17 cellular contexts compared by ENCODE assay signal in the genomic region with DNA sequence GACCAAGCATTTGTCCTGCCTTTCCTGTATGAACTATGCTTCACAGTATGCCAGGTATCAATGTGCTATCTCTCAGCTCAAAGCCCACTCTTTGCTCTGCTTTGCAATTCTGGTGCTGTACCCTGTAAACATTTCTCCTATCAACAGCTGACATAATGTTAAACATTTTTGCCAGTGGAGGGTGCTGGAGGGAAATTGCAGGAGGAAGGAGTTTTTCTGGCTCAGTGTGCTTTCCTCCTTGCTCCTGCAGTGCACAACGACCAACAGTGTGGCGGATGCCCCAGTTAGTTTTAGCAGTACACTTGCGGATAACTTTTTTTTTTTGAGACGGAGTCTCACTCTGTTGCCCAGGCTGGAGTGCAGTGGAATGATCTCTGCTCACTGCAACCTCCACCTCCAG.
DNase-seq lines count a peak whose midpoint lies in the region; ATAC-seq, FAIRE-seq and TF ChIP-seq lines count a peak whose summit lies in the region.
"Had no signal": no experiment of that assay in that cellular context is flagged by ENCODE, and none has a peak within 500 bp of the region (broad histone marks: within the 10 kb centered on the region; RNA-seq: fewer than 3 reads in every experiment).

No MANE protein-coding gene starts in this region.

- H3K9me3 ChIP-seq in HEK293 (ENCODE audit: control insufficient read depth, insufficient read depth, low read depth, low read length): no peaks in the 10 kb centered on the region
- no peaks in the 10 kb centered on the region for H3K9me3 ChIP-seq in keratinocyte (ENCODE audit: control insufficient read depth, low read depth, low read length)
- H3K9me3 ChIP-seq: lower lobe of right lung had no signal

- H3K9ac ChIP-seq in keratinocyte (ENCODE audit: control insufficient read depth, extremely low read depth, insufficient read depth, low read length): no peak overlapping the region

- H3K27ac ChIP-seq in HEK293 (ENCODE audit: extremely low read depth, low read depth, low read length): no peak overlapping the region
- no peak overlapping the region for H3K27ac ChIP-seq in keratinocyte (ENCODE audit: control insufficient read depth, insufficient read depth, low read length)
- H3K27ac ChIP-seq: lower lobe of right lung had no signal

- H3K4me2 ChIP-seq in keratinocyte (ENCODE audit: control insufficient read depth, extremely low read depth, insufficient read depth, low read depth, low read length): no peak overlapping the region

- in situ Hi-C loops in astrocyte of the spinal cord (cut with HindIII; ENCODE audit: low sequenced_read_pairs): no loop called here

- H3K36me3 ChIP-seq in HEK293 (ENCODE audit: control insufficient read depth in 2 of 2, insufficient read depth in 1 of 2, low read length in 2 of 2) (no peaks in the 10 kb centered on the region), keratinocyte (ENCODE audit: control insufficient read depth in 2 of 2, extremely low read depth in 1 of 2, insufficient read depth in 2 of 2, low read length in 2 of 2) (no peaks in the 10 kb centered on the region)
- H3K36me3 ChIP-seq: lower lobe of right lung had no signal

- no peaks in the 10 kb centered on the region for H3K27me3 ChIP-seq in keratinocyte (ENCODE audit: control insufficient read depth, extremely low read depth, insufficient read depth, low read length)

- no peak overlapping the region for H3K4me3 Mint-ChIP-seq in T-cell
- H3K4me3 Mint-ChIP-seq: activated CD4-positive, alpha-beta T cell treated with anti-CD3 and anti-CD28 coated beads, Interleukin-2, amount 10 ng/mL, durations not matched to agents 24 days and 14 days; activated T-helper 17 cell treated with anti-CD3 and anti-CD28 coated beads, Interleukin-2, amount 50 U/mL, for 72 hours; CD8-positive, alpha-beta memory T cell had no signal

- DNase-seq in Ammon's horn (ENCODE audit: low spot score) (peak; percentile 9), astrocyte of the spinal cord (ENCODE audit: low read depth, low spot score) (no peak), keratinocyte (ENCODE audit: low read depth, low spot score) (no peak), erythroblast (lab: John Stamatoyannopoulos, UW) (no peak), T-cell (no peak)
- no peak for DNase-seq in activated CD8-positive, alpha-beta memory T cell treated with anti-CD3 and anti-CD28 coated beads, Interleukin-2, amount 50 U/mL, for 48 hours
- DNase-seq: activated CD4-positive, alpha-beta T cell treated with anti-CD3 and anti-CD28 coated beads, Interleukin-2, amount 10 ng/mL, durations not matched to agents 24 days and 14 days; aorta; CD8-positive, alpha-beta memory T cell; hypothalamus; lower lobe of right lung; NCI-H2029; small intestine; SW 1271 had no signal

- peaks cover 0 to 5% (median 4%) of the 10 kb centered on the region in 3 donors for H3K9me3 Mint-ChIP-seq in T-cell

- TF ChIP-seq POLR2A in erythroblast (IDR thresholded peaks at IDR 0.05; ENCODE audit: low read length): no peak

- no peak overlapping the region for H3K27ac Mint-ChIP-seq in T-cell
- H3K27ac Mint-ChIP-seq: activated CD4-positive, alpha-beta T cell treated with anti-CD3 and anti-CD28 coated beads, Interleukin-2, amount 10 ng/mL, durations not matched to agents 24 days and 14 days; activated T-helper 17 cell treated with anti-CD3 and anti-CD28 coated beads, Interleukin-2, amount 50 U/mL, for 72 hours; CD8-positive, alpha-beta memory T cell had no signal

- H3K79me2 ChIP-seq in keratinocyte (ENCODE audit: control insufficient read depth, insufficient read depth, low read length): no peaks in the 10 kb centered on the region

- CTCF ChIA-PET in HEK293 (lab: Yijun Ruan, JAX): interaction anchor here (0.5 to 1.2 kb wide), 9 partner anchors 12 to 443 kb away, joined by 3 to 7 read pairs (median 4); no protein-coding TSS in a partner anchor
- CTCF ChIA-PET in T-cell (lab: Charles Lee): interaction anchor here in 1 of 2 donors (0.6 kb wide), 1 partner anchor 129 kb away, joined by 3 read pairs; no protein-coding TSS in a partner anchor

- ATAC-seq in T-cell (replicated peaks in 1 of 4) (no peak), HG03045 (IDR thresholded peaks at IDR 0.05; ENCODE audit: unreplicated experiment) (no peak)
- ATAC-seq: activated T-helper 17 cell treated with anti-CD3 and anti-CD28 coated beads, Interleukin-2, amount 50 U/mL, for 72 hours; lower lobe of right lung had no signal

- H4K20me1 ChIP-seq in keratinocyte (ENCODE audit: control insufficient read depth, extremely low read depth, insufficient read depth, low read length): no peaks in the 10 kb centered on the region

- H3K4me1 ChIP-seq in HEK293 (ENCODE audit: control insufficient read depth, insufficient read depth, low read length) (no peaks in the 10 kb centered on the region), keratinocyte (ENCODE audit: control insufficient read depth, extremely low read depth, insufficient read depth, low read length) (no peaks in the 10 kb centered on the region)
- H3K4me1 ChIP-seq: lower lobe of right lung had no signal

- TF ChIP-seq CTCF in HEK293 (tag by site-specific recombination; IDR thresholded peaks at IDR 0.05): no peak
- TF ChIP-seq CTCF in astrocyte of the spinal cord (IDR thresholded peaks at IDR 0.05; ENCODE audit: low read depth, low read length): peak; percentile 25
- peak; percentile 13 to 54 (median 30) for TF ChIP-seq CTCF in keratinocyte (optimal IDR thresholded peaks at IDR 0.05 in 1 of 3, IDR thresholded peaks at IDR 0.05 in 1 of 3, conservative IDR thresholded peaks at IDR 0.05 in 1 of 3; ENCODE audit: extremely low read depth in 1 of 3, insufficient read depth in 2 of 3, low read length in 3 of 3)

- H3K36me3 Mint-ChIP-seq in T-cell: no peaks in the 10 kb centered on the region

- no peaks in the 10 kb centered on the region for H3K27me3 Mint-ChIP-seq in T-cell
- H3K27me3 Mint-ChIP-seq: activated CD4-positive, alpha-beta T cell treated with anti-CD3 and anti-CD28 coated beads, Interleukin-2, amount 10 ng/mL, durations not matched to agents 24 days and 14 days; activated T-helper 17 cell treated with anti-CD3 and anti-CD28 coated beads, Interleukin-2, amount 50 U/mL, for 72 hours had no signal

- dilution Hi-C loops in keratinocyte (cut with MboI; ENCODE audit: extremely low pct_ligation_motif_present, low sequenced_read_pairs): no loop called here

- no peaks in the 10 kb centered on the region for H3K9me1 ChIP-seq in keratinocyte (ENCODE audit: control insufficient read depth, extremely low read depth, insufficient read depth, low read length)

- H3K4me1 Mint-ChIP-seq in T-cell: peaks cover 0 to 3% (median under 1%) of the 10 kb centered on the region in 3 donors
- H3K4me1 Mint-ChIP-seq: CD8-positive, alpha-beta memory T cell had no signal

- POLR2A ChIA-PET in HEK293 (lab: Yijun Ruan, JAX): no interaction called here
- POLR2A ChIA-PET in T-cell (lab: Charles Lee): no interaction called here

- FAIRE-seq in keratinocyte (lab: Jason Lieb, UNC): peak; percentile 48
- FAIRE-seq: small intestine had no signal

- no peak overlapping the region for H2AFZ ChIP-seq in keratinocyte (ENCODE audit: control insufficient read depth, low read length)

- H3K4me3 ChIP-seq in HEK293 (ENCODE audit: low read depth, low read length) (no peak overlapping the region), astrocyte of the spinal cord (ENCODE audit: low read depth, low read length) (no peak overlapping the region), keratinocyte (ENCODE audit: control insufficient read depth in 2 of 3, extremely low read depth in 1 of 3, insufficient read depth in 2 of 3, low read depth in 1 of 3, low read length in 3 of 3) (no peak overlapping the region)
- H3K4me3 ChIP-seq: lower lobe of right lung had no signal

TF ChIP-seq in HEK293, 187 proteins besides CTCF, POLR2A, EP300 and RAD21 (continues in another document):
- TF ChIP-seq ZBTB1 (tag by site-specific recombination; IDR thresholded peaks at IDR 0.05) (no peak), SETDB1 (IDR thresholded peaks at IDR 0.05; ENCODE audit: insufficient read length, low read length) (peak; percentile 49), ZIC2 (tag by site-specific recombination; IDR thresholded peaks at IDR 0.05) (no peak)
- TF ChIP-seq, protein P1, sequence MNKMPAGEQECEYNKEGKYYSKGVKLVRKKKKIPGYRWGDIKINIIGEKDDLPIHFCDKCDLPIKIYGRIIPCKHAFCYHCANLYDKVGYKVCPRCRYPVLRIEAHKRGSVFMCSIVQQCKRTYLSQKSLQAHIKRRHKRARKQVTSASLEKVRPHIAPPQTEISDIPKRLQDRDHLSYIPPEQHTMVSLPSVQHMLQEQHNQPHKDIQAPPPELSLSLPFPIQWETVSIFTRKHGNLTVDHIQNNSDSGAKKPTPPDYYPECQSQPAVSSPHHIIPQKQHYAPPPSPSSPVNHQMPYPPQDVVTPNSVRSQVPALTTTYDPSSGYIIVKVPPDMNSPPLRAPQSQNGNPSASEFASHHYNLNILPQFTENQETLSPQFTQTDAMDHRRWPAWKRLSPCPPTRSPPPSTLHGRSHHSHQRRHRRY (tag by site-specific recombination; IDR thresholded peaks at IDR 0.05): no peak
- TF ChIP-seq, protein P2, sequence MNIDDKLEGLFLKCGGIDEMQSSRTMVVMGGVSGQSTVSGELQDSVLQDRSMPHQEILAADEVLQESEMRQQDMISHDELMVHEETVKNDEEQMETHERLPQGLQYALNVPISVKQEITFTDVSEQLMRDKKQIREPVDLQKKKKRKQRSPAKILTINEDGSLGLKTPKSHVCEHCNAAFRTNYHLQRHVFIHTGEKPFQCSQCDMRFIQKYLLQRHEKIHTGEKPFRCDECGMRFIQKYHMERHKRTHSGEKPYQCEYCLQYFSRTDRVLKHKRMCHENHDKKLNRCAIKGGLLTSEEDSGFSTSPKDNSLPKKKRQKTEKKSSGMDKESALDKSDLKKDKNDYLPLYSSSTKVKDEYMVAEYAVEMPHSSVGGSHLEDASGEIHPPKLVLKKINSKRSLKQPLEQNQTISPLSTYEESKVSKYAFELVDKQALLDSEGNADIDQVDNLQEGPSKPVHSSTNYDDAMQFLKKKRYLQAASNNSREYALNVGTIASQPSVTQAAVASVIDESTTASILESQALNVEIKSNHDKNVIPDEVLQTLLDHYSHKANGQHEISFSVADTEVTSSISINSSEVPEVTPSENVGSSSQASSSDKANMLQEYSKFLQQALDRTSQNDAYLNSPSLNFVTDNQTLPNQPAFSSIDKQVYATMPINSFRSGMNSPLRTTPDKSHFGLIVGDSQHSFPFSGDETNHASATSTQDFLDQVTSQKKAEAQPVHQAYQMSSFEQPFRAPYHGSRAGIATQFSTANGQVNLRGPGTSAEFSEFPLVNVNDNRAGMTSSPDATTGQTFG (tag by site-specific recombination; IDR thresholded peaks at IDR 0.05; ENCODE audit: borderline replicate concordance): no peak
